In genomic region chr21:46153259-46154154, GRCh38 we compare ENCODE assay signal across 9 cellular contexts. TPM values are rescaled to one million over a fixed set of nuclear protein-coding genes. Genes with fewer than 3 reads are reported as not detected.
DNase-seq lines count a peak whose midpoint lies in the region; ATAC-seq and TF ChIP-seq lines count a peak whose summit lies in the region.
"Had no signal": no experiment of that assay in that cellular context is flagged by ENCODE, and none has a peak within 500 bp of the region (broad histone marks: within the 10 kb centered on the region; RNA-seq: fewer than 3 reads in every experiment).

No MANE protein-coding gene starts in this region.

- H3K9me3 Mint-ChIP-seq in Calu3 (ENCODE audit: low read depth, unreplicated experiment) = no peaks in the 10 kb centered on the region
- no peaks in the 10 kb centered on the region for H3K9me3 Mint-ChIP-seq in activated T-helper 2 cell treated with anti-CD3 and anti-CD28 coated beads, Interferon-gamma antibody, Interleukin-2, Interleukin-4, amounts not matched to agents 10 μg/mL and 5 μg/mL and 100 μg/mL, durations not matched to agents 14 hours and 24 hours and 36 hours

- H3K9ac ChIP-seq in mucosa of rectum (ENCODE audit: low read depth in 1 of 2, low read length in 2 of 2) = peak overlapping the region in 1 of 2 donors; percentile 48

- no TSS peak for BruUV-seq in Calu3 (replicated peaks; lab: Mats Ljungman, UMichigan)

- no peaks in the 10 kb centered on the region for H3K36me3 Mint-ChIP-seq in Calu3 (ENCODE audit: insufficient read depth, unreplicated experiment)
- no peaks in the 10 kb centered on the region for H3K36me3 Mint-ChIP-seq in activated T-helper 2 cell treated with anti-CD3 and anti-CD28 coated beads, Interferon-gamma antibody, Interleukin-2, Interleukin-4, amounts not matched to agents 10 μg/mL and 5 μg/mL and 100 μg/mL, durations not matched to agents 14 hours and 24 hours and 36 hours (ENCODE audit: low read depth)

- H3K27me3 ChIP-seq in mucosa of rectum (ENCODE audit: control insufficient read depth in 2 of 2, insufficient read depth in 2 of 2, low read length in 2 of 2) (no peaks in the 10 kb centered on the region), testis (no peaks in the 10 kb centered on the region)

- peak; percentile 7 for ATAC-seq in esophagus mucosa

- no peak overlapping the region for H3K4me3 Mint-ChIP-seq in Calu3 (ENCODE audit: low read depth, unreplicated experiment)
- no peak overlapping the region for H3K4me3 Mint-ChIP-seq in activated T-helper 2 cell treated with anti-CD3 and anti-CD28 coated beads, Interferon-gamma antibody, Interleukin-2, Interleukin-4, amounts not matched to agents 10 μg/mL and 5 μg/mL and 100 μg/mL, durations not matched to agents 14 hours and 24 hours and 36 hours (ENCODE audit: low read depth)

- H3K9me3 ChIP-seq in mucosa of rectum (ENCODE audit: control insufficient read depth in 2 of 2, low read length in 2 of 2) = no peaks in the 10 kb centered on the region
- H3K9me3 ChIP-seq in testis = no peaks in the 10 kb centered on the region

- H3K4me1 Mint-ChIP-seq in Calu3 (ENCODE audit: low read depth, unreplicated experiment) = no peaks in the 10 kb centered on the region
- no peaks in the 10 kb centered on the region for H3K4me1 Mint-ChIP-seq in activated T-helper 2 cell treated with anti-CD3 and anti-CD28 coated beads, Interferon-gamma antibody, Interleukin-2, Interleukin-4, amounts not matched to agents 10 μg/mL and 5 μg/mL and 100 μg/mL, durations not matched to agents 14 hours and 24 hours and 36 hours (ENCODE audit: low read depth)

- DNase-seq in Calu3 (peak; percentile 50), LNCaP clone FGC (ENCODE audit: low read depth) (no peak), testis (peak; percentile 73), NCI-H2107 treated with DMSO at 0.1 percent for 48 hours (lab: John Stamatoyannopoulos, UW; ENCODE audit: unreplicated experiment) (no peak)
- peak; percentile 47 for DNase-seq in activated CD4-positive, alpha-beta T cell treated with anti-CD3 and anti-CD28 coated beads, Interleukin-2, amount 50 U/mL, for 1 hour
- no peak for DNase-seq in activated T-helper 2 cell treated with anti-CD3 and anti-CD28 coated beads, Interferon-gamma antibody, Interleukin-2, Interleukin-4, amounts not matched to agents 10 μg/mL and 5 μg/mL and 100 μg/mL, durations not matched to agents 14 hours and 24 hours and 36 hours (ENCODE audit: low spot score)

- no peak overlapping the region for H3K27ac Mint-ChIP-seq in Calu3 (ENCODE audit: unreplicated experiment)
- H3K27ac Mint-ChIP-seq in activated T-helper 2 cell treated with anti-CD3 and anti-CD28 coated beads, Interferon-gamma antibody, Interleukin-2, Interleukin-4, amounts not matched to agents 10 μg/mL and 5 μg/mL and 100 μg/mL, durations not matched to agents 14 hours and 24 hours and 36 hours = no peak overlapping the region

- peaks cover 0 to 2% of the 10 kb centered on the region in 2 donors for H3K36me3 ChIP-seq in mucosa of rectum (ENCODE audit: control insufficient read depth in 2 of 2, insufficient read depth in 2 of 2, low read length in 2 of 2)
- H3K36me3 ChIP-seq in testis (ENCODE audit: low read depth, missing control alignments) = no peaks in the 10 kb centered on the region

- H3K4me1 ChIP-seq in mucosa of rectum (ENCODE audit: control insufficient read depth in 2 of 2, insufficient read depth in 2 of 2, low read length in 2 of 2) (peaks cover 5 to 6% of the 10 kb centered on the region in 2 donors), testis (peaks cover 22% of the 10 kb centered on the region)

- TF ChIP-seq CTCF in Calu3 (IDR thresholded peaks at IDR 0.05; ENCODE audit: unreplicated experiment) = peak; percentile 17
- TF ChIP-seq CTCF in LNCaP clone FGC (IDR thresholded peaks at IDR 0.05; ENCODE audit: control insufficient read depth, extremely low read depth, insufficient read depth) = peak; percentile 49
- TF ChIP-seq CTCF in testis (IDR thresholded peaks at IDR 0.05) = peak; percentile 44 to 73 (median 71)

- H3K4me3 ChIP-seq in LNCaP clone FGC (ENCODE audit: low read depth, low read length) (no peak overlapping the region), mucosa of rectum (ENCODE audit: low read length in 2 of 2) (peak overlapping the region; percentile 31 to 39), testis (no peak overlapping the region)
- H3K4me3 ChIP-seq: skin epidermis had no signal

- no peaks in the 10 kb centered on the region for H3K27me3 Mint-ChIP-seq in Calu3 (ENCODE audit: unreplicated experiment)
- H3K27me3 Mint-ChIP-seq in activated T-helper 2 cell treated with anti-CD3 and anti-CD28 coated beads, Interferon-gamma antibody, Interleukin-2, Interleukin-4, amounts not matched to agents 10 μg/mL and 5 μg/mL and 100 μg/mL, durations not matched to agents 14 hours and 24 hours and 36 hours (ENCODE audit: low read depth) = no peaks in the 10 kb centered on the region

- TF ChIP-seq POLR2A in testis (IDR thresholded peaks at IDR 0.05) = no peak

- 56% methylated on average over 31 of the region's 31 CpGs; no CpG with 5 or more reads in 1 of the 2 donors for WGBS in testis, 2 donors

- intact Hi-C loops in Calu3 (cut with micrococcal nuclease; ENCODE audit: unreplicated experiment) = no loop called here
- intact Hi-C loops in testis (cut with DNase I; ENCODE audit: low total_unique reads) = no loop called here
- intact Hi-C loops in activated T-helper 2 cell treated with anti-CD3 and anti-CD28 coated beads, Interferon-gamma antibody, Interleukin-2, Interleukin-4, amounts not matched to agents 10 μg/mL and 5 μg/mL and 100 μg/mL, durations not matched to agents 14 hours and 24 hours and 36 hours (cut with micrococcal nuclease) = no loop called here

- CTCF ChIA-PET in Calu3 (lab: Charles Lee) = interaction anchor here (0.5 to 1.1 kb wide), 2 partner anchors 10 to 189 kb away, joined by 3 to 8 read pairs; no protein-coding TSS in a partner anchor

- H3K27ac ChIP-seq in mucosa of rectum (ENCODE audit: low read depth in 2 of 2, low read length in 2 of 2) (no peak overlapping the region), testis (peak overlapping the region; percentile 84 to 88)
- H3K27ac ChIP-seq: skin epidermis had no signal

RNA-seq across cellular contexts. Expression of gene FTCD, which starts 1.9 kb away (rescaled TPM):
- 0.31 and 1.3 TPM in 2 replicates for total RNA-seq in Calu3 (2022)
- total RNA-seq in esophagus mucosa = 0.36 TPM
- 10 to 100 TPM; 50.5 to 63.5 TPM for total RNA-seq in testis
- polyA plus RNA-seq in testis (ENCODE audit: insufficient read depth, low read depth, low replicate concordance) = 49.2 TPM
- 0.14 and 0.23 TPM in 2 replicates for total RNA-seq in activated T-helper 2 cell treated with anti-CD3 and anti-CD28 coated beads, Interferon-gamma antibody, Interleukin-2, Interleukin-4, amounts not matched to agents 10 μg/mL and 5 μg/mL and 100 μg/mL, durations not matched to agents 14 hours and 24 hours and 36 hours

RNA-seq across cellular contexts. Expression of gene SPATC1L, which starts 30.8 kb away (rescaled TPM):
- total RNA-seq in Calu3 (2022) (4.4 and 5.5 TPM in 2 replicates), esophagus mucosa (7.2 TPM), testis (10 to 100 TPM; 75.6 to 96.1 TPM)
- 55.4 TPM for polyA plus RNA-seq in testis (ENCODE audit: insufficient read depth, low read depth, low replicate concordance)
- 13.9 and 14.7 TPM in 2 replicates for total RNA-seq in activated T-helper 2 cell treated with anti-CD3 and anti-CD28 coated beads, Interferon-gamma antibody, Interleukin-2, Interleukin-4, amounts not matched to agents 10 μg/mL and 5 μg/mL and 100 μg/mL, durations not matched to agents 14 hours and 24 hours and 36 hours

RNA-seq across cellular contexts. Expression of gene COL6A2, which starts 55.6 kb away (rescaled TPM):
- total RNA-seq in Calu3 (2022) = 3.4 and 3.8 TPM in 2 replicates
- total RNA-seq in esophagus mucosa = 20.5 TPM
- total RNA-seq in testis = 100 to 1,000 TPM; 192 to 236 TPM
- 362 TPM for polyA plus RNA-seq in testis (ENCODE audit: insufficient read depth, low read depth, low replicate concordance)
- total RNA-seq in activated T-helper 2 cell treated with anti-CD3 and anti-CD28 coated beads, Interferon-gamma antibody, Interleukin-2, Interleukin-4, amounts not matched to agents 10 μg/mL and 5 μg/mL and 100 μg/mL, durations not matched to agents 14 hours and 24 hours and 36 hours = 2.2 TPM in 2 replicates

Comparison
In these comparisons a context has a peak if more than half of its experiments do, and no peak if none do; other contexts are left out.
1. DNase-seq: peak in Calu3 (single experiment), activated CD4-positive, alpha-beta T cell treated with anti-CD3 and anti-CD28 coated beads, Interleukin-2, amount 50 U/mL, for 1 hour (single experiment) and testis (single experiment); none in LNCaP clone FGC (single experiment), activated T-helper 2 cell treated with anti-CD3 and anti-CD28 coated beads, Interferon-gamma antibody, Interleukin-2, Interleukin-4, amounts not matched to agents 10 μg/mL and 5 μg/mL and 100 μg/mL, durations not matched to agents 14 hours and 24 hours and 36 hours (single experiment) and NCI-H2107 treated with DMSO at 0.1 percent for 48 hours (single experiment).
2. CTCF ChIP-seq: peak in every context shown above with its lines; median percentile 71 in testis; 49 in LNCaP clone FGC; 17 in Calu3.
3. H3K4me3 ChIP-seq: peak in mucosa of rectum (2 of 2); none in LNCaP clone FGC (single experiment) and testis (0 of 2).
4. H3K27ac ChIP-seq: peak in testis (2 of 2); none in mucosa of rectum (0 of 2).
5. RNA of gene FTCD, which starts 1.9 kb away (total RNA-seq): 50.5 to 63.5 TPM in testis; 0.36 TPM in esophagus mucosa (single experiment), 0.31 to 1.3 TPM in Calu3 and 0.14 to 0.23 TPM in activated T-helper 2 cell treated with anti-CD3 and anti-CD28 coated beads, Interferon-gamma antibody, Interleukin-2, Interleukin-4, amounts not matched to agents 10 μg/mL and 5 μg/mL and 100 μg/mL, durations not matched to agents 14 hours and 24 hours and 36 hours; every median in the first group is over 10 times any median in the second.